8 cellular contexts compared by ENCODE assay signal in the genomic region with DNA sequence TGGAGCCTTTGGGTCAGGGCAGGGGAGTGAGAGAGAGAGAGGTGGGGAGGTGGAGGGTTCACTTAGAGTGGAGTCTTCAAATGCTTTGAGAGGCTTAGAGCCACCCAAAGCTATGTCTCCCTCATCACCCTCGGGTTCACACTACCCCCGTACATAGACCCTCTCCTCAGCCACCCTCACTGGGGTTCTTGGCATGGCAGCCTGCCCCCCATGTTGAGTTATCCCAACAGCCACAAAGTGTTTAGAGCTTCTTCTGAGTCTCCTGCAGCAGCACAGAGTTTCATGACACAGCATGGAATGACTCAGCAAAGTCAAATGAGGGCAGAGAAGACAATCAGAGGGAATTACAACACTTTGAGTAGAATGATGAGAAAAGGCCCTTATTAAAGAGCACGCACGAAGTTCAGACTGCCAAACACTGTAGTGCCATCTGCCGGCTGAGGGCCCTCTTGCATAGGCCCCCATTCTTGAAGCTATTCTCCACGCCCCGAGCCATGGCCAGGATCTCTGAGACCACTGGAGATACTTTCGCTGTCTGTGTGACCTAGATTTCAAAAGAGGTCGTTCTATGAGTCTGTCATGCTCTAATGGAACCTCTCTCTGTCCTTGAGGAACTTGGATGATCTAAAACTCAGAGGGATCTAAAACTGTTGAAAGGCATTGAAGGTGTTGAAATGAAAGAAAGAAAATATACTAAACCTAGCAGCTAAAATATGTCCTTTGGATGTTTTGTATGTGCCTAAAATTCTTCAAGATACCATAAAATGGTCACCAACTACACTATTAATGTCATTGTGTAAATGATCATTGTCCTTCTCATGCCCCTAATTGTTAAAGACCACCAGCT.
DNase-seq lines count a peak whose midpoint lies in the region; ATAC-seq and TF ChIP-seq lines count a peak whose summit lies in the region.

No MANE protein-coding gene starts in this region.

- H3K4me1 ChIP-seq in BE2C (peaks cover 4% of the 10 kb centered on the region; the same call in 1 of the 2 replicates), OCI-LY1 (ENCODE audit: insufficient read depth, low read length, severe bottlenecking) (peaks cover 11% of the 10 kb centered on the region)

- H3K9me2 ChIP-seq in OCI-LY1 (ENCODE audit: low read depth, low read length) (no peaks in the 10 kb centered on the region), neural cell (ENCODE audit: insufficient read depth, low read length) (no peaks in the 10 kb centered on the region)

- H3F3A ChIP-seq in OCI-LY1 (ENCODE audit: insufficient read depth, low read length) (no peaks in the 10 kb centered on the region), neural cell (ENCODE audit: insufficient read depth, low read length, poor library complexity, severe bottlenecking) (no peaks in the 10 kb centered on the region)

- TF ChIP-seq EP300 in neural cell (conservative IDR thresholded peaks at IDR 0.05; ENCODE audit: poor library complexity, severe bottlenecking): no peak

- ATAC-seq in GM19328 (IDR thresholded peaks at IDR 0.05; ENCODE audit: unreplicated experiment): peak; percentile 66

- no peaks in the 10 kb centered on the region for H3K9me3 ChIP-seq in BE2C
- H3K9me3 ChIP-seq in OCI-LY1 (ENCODE audit: low read length): no peaks in the 10 kb centered on the region
- H3K9me3 ChIP-seq in neural cell (ENCODE audit: low read length): no peaks in the 10 kb centered on the region

- H3K27me3 ChIP-seq in BE2C (no peaks in the 10 kb centered on the region), OCI-LY1 (ENCODE audit: insufficient read depth, low read length) (no peaks in the 10 kb centered on the region), neural cell (ENCODE audit: insufficient read depth, low read depth, low read length) (no peaks in the 10 kb centered on the region)

- peak; percentile 88 for TF ChIP-seq CTCF in BE2C (IDR thresholded peaks at IDR 0.05; ENCODE audit: low read depth, low read length)
- peak; percentile 89 for TF ChIP-seq CTCF in OCI-LY1 (IDR thresholded peaks at IDR 0.05; ENCODE audit: low read length)
- peak; percentile 96 for TF ChIP-seq CTCF in fibroblast of mammary gland (conservative IDR thresholded peaks at IDR 0.05; ENCODE audit: control insufficient read depth, insufficient read depth, low read depth, low read length)
- TF ChIP-seq CTCF in neural cell (IDR thresholded peaks at IDR 0.05; ENCODE audit: poor library complexity, severe bottlenecking): peak; percentile 48

- no peaks in the 10 kb centered on the region for H3K79me2 ChIP-seq in OCI-LY1 (ENCODE audit: insufficient read depth, low read length)
- no peaks in the 10 kb centered on the region for H3K79me2 ChIP-seq in neural cell (replicated peaks; ENCODE audit: insufficient read depth, low read length)

- peak; percentile 59 for TF ChIP-seq RAD21 in neural cell (conservative IDR thresholded peaks at IDR 0.05)

- H3K4me2 ChIP-seq in OCI-LY1 (ENCODE audit: low read length): no peak overlapping the region
- no peak overlapping the region for H3K4me2 ChIP-seq in neural cell (ENCODE audit: low read length)

- no peak overlapping the region for H2AFZ ChIP-seq in OCI-LY1 (ENCODE audit: low read length)
- no peak overlapping the region for H2AFZ ChIP-seq in neural cell (ENCODE audit: low read depth, low read length)

- no peak overlapping the region for H3K4me3 ChIP-seq in BE2C (ENCODE audit: low read depth, low read length)
- H3K4me3 ChIP-seq in OCI-LY1 (ENCODE audit: low read depth, low read length, poor library complexity, severe bottlenecking): no peak overlapping the region
- H3K4me3 ChIP-seq in fibroblast of mammary gland (ENCODE audit: control insufficient read depth, low read depth, low read length): no peak overlapping the region
- no peak overlapping the region for H3K4me3 ChIP-seq in neural cell (ENCODE audit: low read length)

- H3K36me3 ChIP-seq in BE2C (no peaks in the 10 kb centered on the region), OCI-LY1 (ENCODE audit: insufficient read depth, low read length) (no peaks in the 10 kb centered on the region), neural cell (ENCODE audit: insufficient read depth, low read length) (no peaks in the 10 kb centered on the region)

- H4K20me1 ChIP-seq in OCI-LY1 (ENCODE audit: insufficient read depth, low read length) (no peaks in the 10 kb centered on the region), neural cell (ENCODE audit: insufficient read depth) (no peaks in the 10 kb centered on the region)

- H3K9ac ChIP-seq in OCI-LY1 (ENCODE audit: low read length): no peak overlapping the region
- H3K9ac ChIP-seq in neural cell (ENCODE audit: low read length): no peak overlapping the region

- H3K27ac ChIP-seq in OCI-LY1 (ENCODE audit: low read depth, low read length, poor library complexity, severe bottlenecking): no peak overlapping the region
- no peak overlapping the region for H3K27ac ChIP-seq in neural cell (ENCODE audit: low read length)
- no peak overlapping the region for H3K27ac ChIP-seq in substantia nigra (ENCODE audit: low read depth, low read length, poor library complexity, severe bottlenecking)

- DNase-seq in BE2C (peak; percentile 70), HS-5 (ENCODE audit: low read depth) (peak; percentile 79), fibroblast of mammary gland (ENCODE audit: low read depth) (peak; percentile 97), substantia nigra (lab: John Stamatoyannopoulos, UW) (peak in 48 of 49 donors; percentile 5 to 81 (median 60))
- peak; percentile 52 for DNase-seq in activated T-cell treated with anti-CD3 and anti-CD28 coated beads, Interleukin-2, amount 50 U/mL, for 1 hour

TF ChIP-seq in neural cell, 6 proteins besides CTCF, POLR2A, EP300 and RAD21:
- TF ChIP-seq EZH2 (IDR thresholded peaks at IDR 0.05; ENCODE audit: borderline replicate concordance, insufficient read depth, low read length, poor library complexity, severe bottlenecking) (no peak), POLR2AphosphoS5 (IDR thresholded peaks at IDR 0.05) (no peak), SMC3 (conservative IDR thresholded peaks at IDR 0.05; ENCODE audit: poor library complexity) (peak; percentile 44), TAF1 (IDR thresholded peaks at IDR 0.05; ENCODE audit: low read depth) (no peak), MXI1 (conservative IDR thresholded peaks at IDR 0.05; ENCODE audit: poor library complexity, severe bottlenecking) (no peak)
- TF ChIP-seq, protein P1, sequence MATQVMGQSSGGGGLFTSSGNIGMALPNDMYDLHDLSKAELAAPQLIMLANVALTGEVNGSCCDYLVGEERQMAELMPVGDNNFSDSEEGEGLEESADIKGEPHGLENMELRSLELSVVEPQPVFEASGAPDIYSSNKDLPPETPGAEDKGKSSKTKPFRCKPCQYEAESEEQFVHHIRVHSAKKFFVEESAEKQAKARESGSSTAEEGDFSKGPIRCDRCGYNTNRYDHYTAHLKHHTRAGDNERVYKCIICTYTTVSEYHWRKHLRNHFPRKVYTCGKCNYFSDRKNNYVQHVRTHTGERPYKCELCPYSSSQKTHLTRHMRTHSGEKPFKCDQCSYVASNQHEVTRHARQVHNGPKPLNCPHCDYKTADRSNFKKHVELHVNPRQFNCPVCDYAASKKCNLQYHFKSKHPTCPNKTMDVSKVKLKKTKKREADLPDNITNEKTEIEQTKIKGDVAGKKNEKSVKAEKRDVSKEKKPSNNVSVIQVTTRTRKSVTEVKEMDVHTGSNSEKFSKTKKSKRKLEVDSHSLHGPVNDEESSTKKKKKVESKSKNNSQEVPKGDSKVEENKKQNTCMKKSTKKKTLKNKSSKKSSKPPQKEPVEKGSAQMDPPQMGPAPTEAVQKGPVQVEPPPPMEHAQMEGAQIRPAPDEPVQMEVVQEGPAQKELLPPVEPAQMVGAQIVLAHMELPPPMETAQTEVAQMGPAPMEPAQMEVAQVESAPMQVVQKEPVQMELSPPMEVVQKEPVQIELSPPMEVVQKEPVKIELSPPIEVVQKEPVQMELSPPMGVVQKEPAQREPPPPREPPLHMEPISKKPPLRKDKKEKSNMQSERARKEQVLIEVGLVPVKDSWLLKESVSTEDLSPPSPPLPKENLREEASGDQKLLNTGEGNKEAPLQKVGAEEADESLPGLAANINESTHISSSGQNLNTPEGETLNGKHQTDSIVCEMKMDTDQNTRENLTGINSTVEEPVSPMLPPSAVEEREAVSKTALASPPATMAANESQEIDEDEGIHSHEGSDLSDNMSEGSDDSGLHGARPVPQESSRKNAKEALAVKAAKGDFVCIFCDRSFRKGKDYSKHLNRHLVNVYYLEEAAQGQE (IDR thresholded peaks at IDR 0.05; ENCODE audit: borderline replicate concordance): no peak
